Comparison of ENCODE assay signal across 33 cellular contexts in the genomic region with DNA sequence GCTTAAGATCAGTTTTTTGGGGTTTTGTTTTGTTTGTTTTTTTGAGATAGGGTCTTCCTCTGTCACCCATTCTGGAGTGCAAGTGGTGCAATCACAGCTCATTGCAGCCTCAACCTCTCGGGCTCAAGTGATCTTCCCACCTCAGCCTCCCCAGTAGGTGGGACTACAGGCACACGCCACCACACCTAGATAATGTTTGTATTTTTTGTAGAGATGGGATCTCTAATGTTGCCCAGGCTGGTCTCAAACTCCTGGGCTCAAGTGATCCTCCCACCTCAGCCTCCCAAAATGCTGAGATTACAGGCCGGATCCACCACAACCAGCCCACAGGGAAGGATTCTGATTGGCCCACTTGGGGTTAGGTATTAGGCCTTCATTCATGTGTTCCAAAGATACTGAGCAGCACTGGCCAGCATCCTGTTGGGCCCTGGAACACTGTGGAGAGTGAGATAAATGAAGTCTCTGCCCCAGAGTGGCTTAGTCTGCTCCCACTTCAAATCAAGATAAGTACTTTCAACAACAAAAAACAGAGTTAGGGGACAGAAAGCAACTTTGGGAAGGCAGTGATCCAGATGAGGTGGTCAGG.
"Had no signal": no experiment of that assay in that cellular context is flagged by ENCODE, and none has a peak within 500 bp of the region (broad histone marks: within the 10 kb centered on the region; RNA-seq: fewer than 3 reads in every experiment).

No MANE protein-coding gene starts in this region.

- H3K27ac ChIP-seq: coronary artery, esophagus squamous epithelium, heart right ventricle, lower lobe of right lung, parathyroid adenoma, right lobe of liver, stomach, thyroid gland, vagina had no signal

- ATAC-seq: heart right ventricle; left colon; left ventricle myocardium superior; lower lobe of right lung; mucosa of descending colon; natural killer cell treated with Interleukin-12 subunit alpha and Interleukin-12 subunit beta and Interleukin-15 and Interleukin-18, amount 100 ng/mL, for 72 hours; right lobe of liver had no signal

- FAIRE-seq: endometrium, small intestine had no signal

- H3K36me3 Mint-ChIP-seq: immature natural killer cell; mesothelial cell of epicardium; naive B cell; natural killer cell treated with Interleukin-12 subunit alpha and Interleukin-12 subunit beta and Interleukin-15 and Interleukin-18, amount 100 ng/mL, for 72 hours had no signal

- H3K36me3 ChIP-seq: esophagus squamous epithelium, heart right ventricle, lower lobe of right lung, right lobe of liver, stomach, thyroid gland, vagina had no signal

- H3K27me3 ChIP-seq: heart right ventricle, right lobe of liver, stomach, thyroid gland, vagina had no signal

- H3K4me1 Mint-ChIP-seq: neural crest cell had no signal

- H3K9me3 Mint-ChIP-seq: immature natural killer cell; mesothelial cell of epicardium; natural killer cell treated with Interleukin-12 subunit alpha and Interleukin-12 subunit beta and Interleukin-15 and Interleukin-18, amount 100 ng/mL, for 72 hours; neural crest cell had no signal

- H2AFZ ChIP-seq: parathyroid adenoma had no signal

- H3K9ac ChIP-seq: parathyroid adenoma had no signal

- H3K4me3 Mint-ChIP-seq: immature natural killer cell; mesothelial cell of epicardium; natural killer cell treated with Interleukin-12 subunit alpha and Interleukin-12 subunit beta and Interleukin-15 and Interleukin-18, amount 100 ng/mL, for 72 hours; neural crest cell had no signal

- H3K79me2 ChIP-seq: parathyroid adenoma had no signal

- DNase-seq: dermis blood vessel endothelial cell; effector memory CD4-positive, alpha-beta T cell; erythroblast; esophagus squamous epithelium; foreskin melanocyte; glutamatergic neuron; heart right ventricle; hypothalamus; immature natural killer cell; islet precursor cell; kidney glomerular epithelial cell; left colon; left ventricle myocardium superior; lower lobe of right lung; mesenchymal stem cell; mucosa of descending colon; naive B cell; small intestine; stimulated activated CD4-positive, alpha-beta T cell treated with anti-CD3 and anti-CD28 coated beads, Interleukin-15, amount 100 ng/mL, for 24 hours; stimulated activated CD4-positive, alpha-beta T cell treated with anti-CD3 and anti-CD28 coated beads, Interleukin-2, amount 100 ng/mL, for 48 hours; stimulated activated naive CD4-positive, alpha-beta T cell treated with Interleukin-2 at 50 U/mL for 16 hours; stomach; thyroid gland; trophoblast cell had no signal

- H3K4me3 ChIP-seq: coronary artery, esophagus squamous epithelium, heart right ventricle, lower lobe of right lung, mucosa of descending colon, right lobe of liver, stomach, thyroid gland, vagina had no signal

- H3K4me1 ChIP-seq: vagina had no signal

- H3K27ac Mint-ChIP-seq: mesothelial cell of epicardium, progenitor cell of endocrine pancreas had no signal

- H3K27me3 Mint-ChIP-seq: naive B cell; natural killer cell treated with Interleukin-12 subunit alpha and Interleukin-12 subunit beta and Interleukin-15 and Interleukin-18, amount 100 ng/mL, for 72 hours had no signal

- H3K9me3 ChIP-seq: esophagus squamous epithelium, heart right ventricle, lower lobe of right lung, mucosa of descending colon, right lobe of liver, stomach, thyroid gland, vagina had no signal
